34 cellular contexts compared by ENCODE assay signal in the genomic region with DNA sequence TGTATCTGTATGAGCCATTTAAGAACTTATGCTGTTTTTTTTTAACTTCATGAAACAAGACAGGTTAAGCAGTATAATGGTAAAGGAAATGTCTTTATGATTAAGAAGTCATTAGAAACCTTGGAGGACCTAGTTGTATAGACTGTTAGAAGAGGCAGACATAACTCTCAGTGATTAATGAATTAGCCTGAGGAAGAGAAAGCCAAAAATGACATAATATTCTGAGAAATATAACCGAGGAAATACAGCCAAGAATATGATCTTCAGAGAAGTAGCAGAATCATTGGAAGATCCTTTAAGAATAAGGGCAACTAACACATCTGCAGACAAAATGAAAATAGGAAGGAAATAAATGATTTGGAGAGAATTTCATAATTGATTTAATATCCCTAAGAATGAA.
"Had no signal": no experiment of that assay in that cellular context is flagged by ENCODE, and none has a peak within 500 bp of the region (broad histone marks: within the 10 kb centered on the region; RNA-seq: fewer than 3 reads in every experiment).

No MANE protein-coding gene starts in this region.

- ATAC-seq: activated CD8-positive, alpha-beta T cell treated with anti-CD3 and anti-CD28 coated beads for 36 hours; activated naive CD4-positive, alpha-beta T cell treated with anti-CD3 and anti-CD28 coated beads, Interleukin-2, amount 50 U/mL, for 72 hours; activated T-cell treated with anti-CD3 and anti-CD28 coated beads, Interleukin-2, amount 50 U/mL, for 4 hours; activated T-cell treated with anti-CD3 and anti-CD28 coated beads, Interleukin-2, amount 50 U/mL, for 72 hours; activated T-helper 17 cell treated with anti-CD3 and anti-CD28 coated beads, Interleukin-2, amount 50 U/mL, for 72 hours; body of pancreas had no signal

- H3K9me3 ChIP-seq: adrenal gland, body of pancreas, breast epithelium had no signal

- H3K4me1 ChIP-seq: adrenal gland, body of pancreas, breast epithelium had no signal

- H3K27ac ChIP-seq: adrenal gland, body of pancreas, brain microvascular endothelial cell, breast epithelium, VCaP had no signal

- FAIRE-seq: astrocyte, TTC549 had no signal

- H3K36me3 ChIP-seq: adrenal gland, brain microvascular endothelial cell, breast epithelium had no signal

- H3K4me3 ChIP-seq: adrenal gland, body of pancreas, breast epithelium had no signal

- H3K27me3 ChIP-seq: adrenal gland, body of pancreas, brain microvascular endothelial cell, breast epithelium had no signal

- DNase-seq: activated B cell treated with CpG ODN at 0.5 μM for 24 hours; activated CD4-positive, alpha-beta memory T cell treated with anti-CD3 and anti-CD28 coated beads for 36 hours; activated CD4-positive, alpha-beta T cell treated with anti-CD3 and anti-CD28 coated beads for 4 hours; activated CD4-positive, alpha-beta T cell treated with anti-CD3 and anti-CD28 coated beads, Interleukin-2, amount 10 ng/mL, durations not matched to agents 24 days and 14 days; activated CD4-positive, alpha-beta T cell treated with anti-CD3 and anti-CD28 coated beads, Interleukin-2, amount 50 U/mL, for 1 hour; activated CD4-positive, alpha-beta T cell treated with anti-CD3 and anti-CD28 coated beads, Interleukin-2, amount 50 U/mL, for 4 hours; activated CD4-positive, CD25-positive, alpha-beta regulatory T cell treated with anti-CD3 and anti-CD28 coated beads, Interleukin-2, amount 50 U/mL, for 72 hours; activated CD8-positive, alpha-beta memory T cell treated with anti-CD3 and anti-CD28 coated beads, Interleukin-2, amount 50 U/mL, for 4 hours; activated CD8-positive, alpha-beta T cell treated with anti-CD3 and anti-CD28 coated beads for 36 hours; activated effector memory CD4-positive, alpha-beta T cell treated with anti-CD3 and anti-CD28 coated beads, Interleukin-2, amount 50 U/mL, for 16 hours; activated gamma-delta T cell treated with Interleukin-2 at 50 U/mL for 16 hours; activated naive CD4-positive, alpha-beta T cell; activated naive CD4-positive, alpha-beta T cell treated with anti-CD3 and anti-CD28 coated beads for 36 hours; activated naive CD4-positive, alpha-beta T cell treated with anti-CD3 and anti-CD28 coated beads, Interleukin-2, amount 50 U/mL, for 16 hours; activated naive CD8-positive, alpha-beta T cell treated with anti-CD3 and anti-CD28 coated beads for 36 hours; activated T-cell treated with anti-CD3 and anti-CD28 coated beads for 4 hours; activated T-cell treated with anti-CD3 and anti-CD28 coated beads, Interleukin-2, amount 50 U/mL, for 1 hour; activated T-cell treated with anti-CD3 and anti-CD28 coated beads, Interleukin-2, amount 50 U/mL, for 4 hours; activated T-cell treated with anti-CD3 and anti-CD28 coated beads, Interleukin-2, amount 50 U/mL, for 72 hours; adrenal gland; amniotic stem cell; aorta; body of pancreas; brain microvascular endothelial cell; central memory CD4-positive, alpha-beta T cell; T-helper 1 cell; T-helper 2 cell; T-helper 9 cell had no signal
